ENCODE assay signal across 20 cellular contexts in genomic region chr12:84077692-84078091, GRCh38.
"Had no signal": no experiment of that assay in that cellular context is flagged by ENCODE, and none has a peak within 500 bp of the region (broad histone marks: within the 10 kb centered on the region; RNA-seq: fewer than 3 reads in every experiment).

No MANE protein-coding gene starts in this region.

- H3K4me1 ChIP-seq: ascending aorta, left lung, stomach, testis, upper lobe of left lung had no signal

- H3K36me3 ChIP-seq: ascending aorta, cardiac muscle cell, left lung, stomach, upper lobe of left lung, WERI-Rb-1 had no signal

- H3K9me3 ChIP-seq: ascending aorta, left lung, stomach, testis, upper lobe of left lung had no signal

- H3K27me3 ChIP-seq: ascending aorta, cardiac muscle cell, dorsolateral prefrontal cortex, hepatocyte, left lung, stomach, testis, upper lobe of left lung had no signal

- ATAC-seq: activated naive CD8-positive, alpha-beta T cell treated with anti-CD3 and anti-CD28 coated beads, Interleukin-2, amount 50 U/mL, for 24 hours; left lung; naive thymus-derived CD8-positive, alpha-beta T cell had no signal

- H3K4me2 ChIP-seq: hepatocyte had no signal

- H3K4me3 ChIP-seq: ascending aorta, cardiac muscle cell, dorsolateral prefrontal cortex, hepatocyte, left lung, stomach, testis, upper lobe of left lung had no signal

- H2AFZ ChIP-seq: hepatocyte had no signal

- H3K79me2 ChIP-seq: hepatocyte had no signal

- H3K27ac ChIP-seq: ascending aorta, cardiac muscle cell, dorsolateral prefrontal cortex, hepatocyte, left lung, stomach, testis, upper lobe of left lung, WERI-Rb-1 had no signal

- DNase-seq: activated CD4-positive, alpha-beta T cell treated with anti-CD3 and anti-CD28 coated beads, Interleukin-2, amount 50 U/mL, for 48 hours; activated naive CD4-positive, alpha-beta T cell treated with anti-CD3 and anti-CD28 coated beads for 36 hours; activated naive CD8-positive, alpha-beta T cell treated with anti-CD3 and anti-CD28 coated beads, Interleukin-2, amount 50 U/mL, for 24 hours; activated T-cell treated with anti-CD3 and anti-CD28 coated beads, Interleukin-2, amount 50 U/mL, for 1 hour; dorsolateral prefrontal cortex; endodermal cell; islet precursor cell; left lung; naive thymus-derived CD8-positive, alpha-beta T cell; posterior cingulate gyrus; retina; stimulated activated CD4-positive, alpha-beta T cell treated with anti-CD3 and anti-CD28 coated beads, Interleukin-12 subunit alpha, Interleukin-12 subunit beta, amount 100 ng/mL, for 4 hours; stimulated activated CD4-positive, alpha-beta T cell treated with anti-CD3 and anti-CD28 coated beads, Interleukin-2, amount 100 ng/mL, for 24 hours; stomach; testis; upper lobe of left lung; WERI-Rb-1 had no signal
